Comparison of ENCODE assay signal across 10 cellular contexts in genomic region chr1:201461193-201461657, GRCh38. TPM values are rescaled to one million over a fixed set of nuclear protein-coding genes. Genes with fewer than 3 reads are reported as not detected.
DNase-seq lines count a peak whose midpoint lies in the region; ATAC-seq, FAIRE-seq and TF ChIP-seq lines count a peak whose summit lies in the region.
"Had no signal": no experiment of that assay in that cellular context is flagged by ENCODE, and none has a peak within 500 bp of the region (broad histone marks: within the 10 kb centered on the region; RNA-seq: fewer than 3 reads in every experiment).

No MANE protein-coding gene starts in this region.

- no peak for TF ChIP-seq CTCF in astrocyte of the spinal cord (IDR thresholded peaks at IDR 0.05; ENCODE audit: low read depth, low read length)
- no peak for TF ChIP-seq CTCF in keratinocyte (optimal IDR thresholded peaks at IDR 0.05 in 1 of 3, IDR thresholded peaks at IDR 0.05 in 1 of 3, conservative IDR thresholded peaks at IDR 0.05 in 1 of 3; ENCODE audit: extremely low read depth in 1 of 3, insufficient read depth in 2 of 3, low read length in 3 of 3)
- no peak for TF ChIP-seq CTCF in tibial artery (IDR thresholded peaks at IDR 0.05)

- H3K9me3 ChIP-seq in keratinocyte (ENCODE audit: control insufficient read depth, low read depth, low read length) (no peaks in the 10 kb centered on the region), tibial artery (no peaks in the 10 kb centered on the region)
- H3K9me3 ChIP-seq: neutrophil had no signal

- peak overlapping the region; percentile 99 for H3K27ac ChIP-seq in keratinocyte (ENCODE audit: control insufficient read depth, insufficient read depth, low read length)
- peak overlapping the region; percentile 90 to 96 for H3K27ac ChIP-seq in tibial artery
- H3K27ac ChIP-seq: neutrophil had no signal

- intact Hi-C loops in tibial artery (cut with DNase I; ENCODE audit: low total_unique reads): no loop called here

- DNase-seq in HPDE6-E6E7 (ENCODE audit: extremely low spot score) (peak; percentile 76), astrocyte of the spinal cord (ENCODE audit: low read depth, low spot score) (peak; percentile 94), keratinocyte (ENCODE audit: low read depth, low spot score) (peak; percentile 96), tibial artery (peak; percentile 84 to 87)
- no peak for DNase-seq in activated CD8-positive, alpha-beta memory T cell treated with anti-CD3 and anti-CD28 coated beads for 24 hours
- no peak for DNase-seq in T-helper 2 cell treated with Interferon-gamma antibody and Interleukin-4, amounts not matched to agents 5 μg/mL and 100 μg/mL, for 36 hours (ENCODE audit: low spot score)
- no peak for DNase-seq in stimulated activated CD4-positive, alpha-beta T cell treated with anti-CD3 and anti-CD28 coated beads, Interleukin-4, amount 100 ng/mL, for 4 hours
- DNase-seq: activated CD4-positive, alpha-beta T cell treated with anti-CD3 and anti-CD28 coated beads, Interleukin-2, amount 50 U/mL, for 1 hour had no signal

- in situ Hi-C loops in astrocyte of the spinal cord (cut with HindIII; ENCODE audit: low sequenced_read_pairs): no loop called here

- H3K4me3 Mint-ChIP-seq in T-helper 2 cell treated with Interferon-gamma antibody and Interleukin-4, amounts not matched to agents 5 μg/mL and 100 μg/mL, for 36 hours: no peak overlapping the region

- FAIRE-seq in keratinocyte (lab: Jason Lieb, UNC): peak; percentile 99

- peak overlapping the region; percentile 90 for H3K9ac ChIP-seq in keratinocyte (ENCODE audit: control insufficient read depth, extremely low read depth, insufficient read depth, low read length)

- peaks cover 9% of the 10 kb centered on the region for H3K36me3 Mint-ChIP-seq in T-helper 2 cell treated with Interferon-gamma antibody and Interleukin-4, amounts not matched to agents 5 μg/mL and 100 μg/mL, for 36 hours (ENCODE audit: low read depth)

- H3K27me3 Mint-ChIP-seq in T-helper 2 cell treated with Interferon-gamma antibody and Interleukin-4, amounts not matched to agents 5 μg/mL and 100 μg/mL, for 36 hours (ENCODE audit: low read depth): peaks cover 5% of the 10 kb centered on the region

- H3K27ac Mint-ChIP-seq in T-helper 2 cell treated with Interferon-gamma antibody and Interleukin-4, amounts not matched to agents 5 μg/mL and 100 μg/mL, for 36 hours: no peak overlapping the region

- H3K27me3 ChIP-seq in keratinocyte (ENCODE audit: control insufficient read depth, extremely low read depth, insufficient read depth, low read length) (no peaks in the 10 kb centered on the region), tibial artery (no peaks in the 10 kb centered on the region)

- H3K9me1 ChIP-seq in keratinocyte (ENCODE audit: control insufficient read depth, extremely low read depth, insufficient read depth, low read length): no peaks in the 10 kb centered on the region

- no peak for ATAC-seq in GM21528 (IDR thresholded peaks at IDR 0.05; ENCODE audit: low FRiP score, unreplicated experiment)

- peak overlapping the region; percentile 92 for H3K4me2 ChIP-seq in keratinocyte (ENCODE audit: control insufficient read depth, extremely low read depth, insufficient read depth, low read depth, low read length)

- H2AFZ ChIP-seq in keratinocyte (ENCODE audit: control insufficient read depth, low read length): no peak overlapping the region

- peaks cover 2% of the 10 kb centered on the region for H3K4me1 Mint-ChIP-seq in T-helper 2 cell treated with Interferon-gamma antibody and Interleukin-4, amounts not matched to agents 5 μg/mL and 100 μg/mL, for 36 hours (ENCODE audit: low read depth)

- peaks cover 4% of the 10 kb centered on the region for H4K20me1 ChIP-seq in keratinocyte (ENCODE audit: control insufficient read depth, extremely low read depth, insufficient read depth, low read length)

- dilution Hi-C loops in keratinocyte (cut with MboI; ENCODE audit: extremely low pct_ligation_motif_present, low sequenced_read_pairs): no loop called here

- H3K79me2 ChIP-seq in keratinocyte (ENCODE audit: control insufficient read depth, insufficient read depth, low read length): peaks cover 15% of the 10 kb centered on the region

- peaks cover 62% of the 10 kb centered on the region for H3K4me1 ChIP-seq in keratinocyte (ENCODE audit: control insufficient read depth, extremely low read depth, insufficient read depth, low read length)
- H3K4me1 ChIP-seq in tibial artery: peaks cover 0 to 65% (median 48%) of the 10 kb centered on the region in 4 donors

- H3K36me3 ChIP-seq in keratinocyte (ENCODE audit: control insufficient read depth in 2 of 2, extremely low read depth in 1 of 2, insufficient read depth in 2 of 2, low read length in 2 of 2) (peaks cover 14% of the 10 kb centered on the region in 2 experiments), tibial artery (peaks cover 15 to 19% (median 19%) of the 10 kb centered on the region in 3 donors)
- H3K36me3 ChIP-seq: neutrophil had no signal

- H3K9me3 Mint-ChIP-seq in T-helper 2 cell treated with Interferon-gamma antibody and Interleukin-4, amounts not matched to agents 5 μg/mL and 100 μg/mL, for 36 hours: no peaks in the 10 kb centered on the region

- H3K4me3 ChIP-seq in astrocyte of the spinal cord (ENCODE audit: low read depth, low read length): no peak overlapping the region
- H3K4me3 ChIP-seq in keratinocyte (ENCODE audit: control insufficient read depth in 2 of 3, extremely low read depth in 1 of 3, insufficient read depth in 2 of 3, low read depth in 1 of 3, low read length in 3 of 3): peak overlapping the region in 2 of 3 experiments; percentile 22 to 33
- H3K4me3 ChIP-seq in tibial artery: peak overlapping the region in 1 of 2 donors; percentile 6

RNA-seq across cellular contexts. Expression of gene PHLDA3, which starts 7.8 kb away (rescaled TPM):
- 47.0 to 104 TPM (median 48.2 TPM) in 3 replicates for polyA plus RNA-seq in keratinocyte
- 40.1 TPM for polyA plus RNA-seq in keratinocyte (2011; ENCODE audit: low read depth)
- 27.2 and 66.8 TPM in 2 replicates for polyA plus RNA-seq in keratinocyte (2011; cell fraction: cytosol; rRNA removed)
- 42.1 and 67.8 TPM in 2 replicates for polyA plus RNA-seq in keratinocyte (2011; cell fraction: nucleus; rRNA removed)
- polyA plus RNA-seq in keratinocyte (2012; ENCODE audit: low replicate concordance): 76.2 TPM in 2 replicates
- 21.0 to 38.8 TPM (median 36.7 TPM) in 3 replicates for polyA minus RNA-seq in keratinocyte
- polyA minus RNA-seq in keratinocyte (2011; cell fraction: cytosol; rRNA and poly(A)+ RNA removed): 107 TPM
- polyA minus RNA-seq in keratinocyte (2011; cell fraction: nucleus; rRNA and poly(A)+ RNA removed): 38.2 and 54.1 TPM in 2 replicates

RNA-seq across cellular contexts. Expression of gene TNNI1, which starts 39.7 kb away (rescaled TPM):
- polyA plus RNA-seq in keratinocyte: not detected in 3 replicates
- polyA plus RNA-seq in keratinocyte (2011; ENCODE audit: low read depth): not detected
- polyA plus RNA-seq in keratinocyte (2011; cell fraction: cytosol; rRNA removed): not detected in 2 replicates
- not detected in 2 replicates for polyA plus RNA-seq in keratinocyte (2011; cell fraction: nucleus; rRNA removed)
- 0.86 and 1.4 TPM in 2 replicates for polyA plus RNA-seq in keratinocyte (2012; ENCODE audit: low replicate concordance)
- polyA minus RNA-seq in keratinocyte: 0.06 TPM in 1 of 3 replicates, not detected in the others
- not detected for polyA minus RNA-seq in keratinocyte (2011; cell fraction: cytosol; rRNA and poly(A)+ RNA removed)
- 0.11 TPM in 1 of 2 replicates, not detected in the other for polyA minus RNA-seq in keratinocyte (2011; cell fraction: nucleus; rRNA and poly(A)+ RNA removed)

RNA-seq across cellular contexts. Expression of gene CSRP1, which starts 45.7 kb away (rescaled TPM):
- 165 to 200 TPM (median 168 TPM) in 3 replicates for polyA plus RNA-seq in keratinocyte
- polyA plus RNA-seq in keratinocyte (2011; ENCODE audit: low read depth): 22.6 TPM
- 170 and 264 TPM in 2 replicates for polyA plus RNA-seq in keratinocyte (2011; cell fraction: cytosol; rRNA removed)
- 136 and 173 TPM in 2 replicates for polyA plus RNA-seq in keratinocyte (2011; cell fraction: nucleus; rRNA removed)
- 108 and 202 TPM in 2 replicates for polyA plus RNA-seq in keratinocyte (2012; ENCODE audit: low replicate concordance)
- polyA minus RNA-seq in keratinocyte: 136 to 283 TPM (median 152 TPM) in 3 replicates
- polyA minus RNA-seq in keratinocyte (2011; cell fraction: cytosol; rRNA and poly(A)+ RNA removed): 118 TPM
- polyA minus RNA-seq in keratinocyte (2011; cell fraction: nucleus; rRNA and poly(A)+ RNA removed): 45.3 and 66.0 TPM in 2 replicates

Comparison
In these comparisons a context has a peak if more than half of its experiments do, and no peak if none do; other contexts are left out.
1. DNase-seq: peak in HPDE6-E6E7 (single experiment), astrocyte of the spinal cord (single experiment), keratinocyte (single experiment) and tibial artery (2 of 2); none in activated CD8-positive, alpha-beta memory T cell treated with anti-CD3 and anti-CD28 coated beads for 24 hours (single experiment), T-helper 2 cell treated with Interferon-gamma antibody and Interleukin-4, amounts not matched to agents 5 μg/mL and 100 μg/mL, for 36 hours (single experiment) and stimulated activated CD4-positive, alpha-beta T cell treated with anti-CD3 and anti-CD28 coated beads, Interleukin-4, amount 100 ng/mL, for 4 hours (0 of 2).